18 cellular contexts compared by ENCODE assay signal in the genomic region with DNA sequence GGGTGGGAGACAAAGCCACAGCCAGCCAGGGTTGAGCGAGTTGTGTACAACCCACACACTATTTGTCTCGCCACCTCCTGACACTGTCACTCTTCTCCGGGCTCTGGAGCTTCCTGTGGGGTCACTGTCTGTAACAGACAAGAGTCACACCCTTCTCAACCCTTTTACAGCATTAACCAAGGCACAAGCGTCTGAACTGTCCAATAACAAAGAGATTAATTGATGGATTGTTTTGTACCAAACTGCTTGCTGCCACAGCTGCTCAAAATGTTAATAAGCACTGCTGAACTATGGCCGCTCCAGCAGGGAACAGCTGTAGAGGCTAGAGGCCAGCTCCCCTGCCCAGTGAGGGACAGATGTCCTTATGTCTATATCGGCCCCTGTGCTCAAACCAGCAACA. TPM values are rescaled to one million over a fixed set of nuclear protein-coding genes. Genes with fewer than 3 reads are reported as not detected.
DNase-seq lines count a peak whose midpoint lies in the region; ATAC-seq and TF ChIP-seq lines count a peak whose summit lies in the region.
"Had no signal": no experiment of that assay in that cellular context is flagged by ENCODE, and none has a peak within 500 bp of the region (broad histone marks: within the 10 kb centered on the region; RNA-seq: fewer than 3 reads in every experiment).

No MANE protein-coding gene starts in this region.

- POLR2A ChIA-PET in activated CD8-positive, alpha-beta T cell treated with anti-CD3 and anti-CD28 coated beads for 36 hours (lab: Charles Lee) = no interaction called here
- POLR2A ChIA-PET in activated CD8-positive, alpha-beta T cell treated with anti-CD3 and anti-CD28 coated beads, Interleukin-2, amount 10 ng/mL, durations not matched to agents 7 days and 5 days (lab: Charles Lee) = no interaction called here
- POLR2A ChIA-PET in naive thymus-derived CD4-positive, alpha-beta T cell (lab: Charles Lee) = no interaction called here

- no peak for TF ChIP-seq CTCF in activated CD8-positive, alpha-beta T cell treated with anti-CD3 and anti-CD28 coated beads for 36 hours (IDR thresholded peaks at IDR 0.05)
- no peak for TF ChIP-seq CTCF in brain (conservative IDR thresholded peaks at IDR 0.05)

- no peak overlapping the region for H3K4me3 ChIP-seq in naive thymus-derived CD4-positive, alpha-beta T cell (ENCODE audit: low read length)
- H3K4me3 ChIP-seq: cardiac muscle cell, psoas muscle, thoracic aorta had no signal

- H3K9me3 Mint-ChIP-seq in activated CD8-positive, alpha-beta T cell treated with anti-CD3 and anti-CD28 coated beads for 36 hours = no peaks in the 10 kb centered on the region
- no peaks in the 10 kb centered on the region for H3K9me3 Mint-ChIP-seq in activated CD8-positive, alpha-beta T cell treated with anti-CD3 and anti-CD28 coated beads, Interleukin-2, amount 10 ng/mL, durations not matched to agents 7 days and 5 days (ENCODE audit: insufficient read depth)
- peaks cover 0 to 5% (median 0%) of the 10 kb centered on the region in 5 experiments for H3K9me3 Mint-ChIP-seq in brain
- H3K9me3 Mint-ChIP-seq in naive thymus-derived CD4-positive, alpha-beta T cell = peaks cover 0 to 4% (median 0%) of the 10 kb centered on the region in 11 donors
- H3K9me3 Mint-ChIP-seq: activated naive CD4-positive, alpha-beta T cell treated with anti-CD3 and anti-CD28 coated beads, Interleukin-2, amount 50 U/mL, for 72 hours; memory B cell had no signal

- H3K4me1 Mint-ChIP-seq in activated CD8-positive, alpha-beta T cell treated with anti-CD3 and anti-CD28 coated beads for 36 hours (ENCODE audit: low read depth) = peaks cover 7% of the 10 kb centered on the region
- H3K4me1 Mint-ChIP-seq in activated CD8-positive, alpha-beta T cell treated with anti-CD3 and anti-CD28 coated beads, Interleukin-2, amount 10 ng/mL, durations not matched to agents 7 days and 5 days (ENCODE audit: low read depth) = no peaks in the 10 kb centered on the region
- peaks cover 57% of the 10 kb centered on the region for H3K4me1 Mint-ChIP-seq in brain
- H3K4me1 Mint-ChIP-seq in naive thymus-derived CD4-positive, alpha-beta T cell = peaks cover 0 to 32% (median 12%) of the 10 kb centered on the region in 7 donors

- H3K27ac ChIP-seq in naive thymus-derived CD4-positive, alpha-beta T cell (ENCODE audit: low read depth, low read length) = no peak overlapping the region
- H3K27ac ChIP-seq in temporal lobe (ENCODE audit: low read depth, low read length) = peak overlapping the region; percentile 68
- H3K27ac ChIP-seq: cardiac muscle cell, psoas muscle, thoracic aorta had no signal

- H3K36me3 Mint-ChIP-seq in activated CD8-positive, alpha-beta T cell treated with anti-CD3 and anti-CD28 coated beads for 36 hours (ENCODE audit: low read depth) = no peaks in the 10 kb centered on the region
- no peaks in the 10 kb centered on the region for H3K36me3 Mint-ChIP-seq in activated CD8-positive, alpha-beta T cell treated with anti-CD3 and anti-CD28 coated beads, Interleukin-2, amount 10 ng/mL, durations not matched to agents 7 days and 5 days (ENCODE audit: low read depth)
- no peaks in the 10 kb centered on the region for H3K36me3 Mint-ChIP-seq in brain
- H3K36me3 Mint-ChIP-seq in naive thymus-derived CD4-positive, alpha-beta T cell = peaks cover 0 to 6% (median 0%) of the 10 kb centered on the region in 5 donors
- H3K36me3 Mint-ChIP-seq: activated naive CD4-positive, alpha-beta T cell treated with anti-CD3 and anti-CD28 coated beads, Interleukin-2, amount 50 U/mL, for 72 hours; memory B cell had no signal

- H3K36me3 ChIP-seq in naive thymus-derived CD4-positive, alpha-beta T cell (ENCODE audit: control insufficient read depth in 2 of 3, insufficient read depth in 3 of 3, low read length in 3 of 3) = no peaks in the 10 kb centered on the region
- H3K36me3 ChIP-seq: cardiac muscle cell, thoracic aorta had no signal

- CTCF ChIA-PET in activated CD8-positive, alpha-beta T cell treated with anti-CD3 and anti-CD28 coated beads for 36 hours (lab: Charles Lee) = interaction anchor here (1.4 to 1.9 kb wide), 2 partner anchors 14 to 56 kb away, joined by 5 to 6 read pairs; no protein-coding TSS in a partner anchor
- CTCF ChIA-PET in activated CD8-positive, alpha-beta T cell treated with anti-CD3 and anti-CD28 coated beads, Interleukin-2, amount 10 ng/mL, durations not matched to agents 7 days and 5 days (lab: Charles Lee) = interaction anchor here (1.1 kb wide), 1 partner anchor 56 kb away, joined by 4 read pairs; no protein-coding TSS in a partner anchor
- CTCF ChIA-PET in naive thymus-derived CD4-positive, alpha-beta T cell (lab: Charles Lee) = no interaction called here

- no peak overlapping the region for H3K4me3 Mint-ChIP-seq in activated CD8-positive, alpha-beta T cell treated with anti-CD3 and anti-CD28 coated beads for 36 hours
- no peak overlapping the region for H3K4me3 Mint-ChIP-seq in activated CD8-positive, alpha-beta T cell treated with anti-CD3 and anti-CD28 coated beads, Interleukin-2, amount 10 ng/mL, durations not matched to agents 7 days and 5 days
- peak overlapping the region in 4 of 5 experiments; percentile 11 to 57 (median 35) for H3K4me3 Mint-ChIP-seq in brain
- H3K4me3 Mint-ChIP-seq in naive thymus-derived CD4-positive, alpha-beta T cell = peak overlapping the region in 2 of 10 donors; percentile 4 to 29
- H3K4me3 Mint-ChIP-seq: memory B cell had no signal

- DNase-seq in activated CD8-positive, alpha-beta T cell treated with anti-CD3 and anti-CD28 coated beads for 36 hours = peak; percentile 2
- no peak for DNase-seq in activated CD8-positive, alpha-beta T cell treated with anti-CD3 and anti-CD28 coated beads, Interleukin-2, amount 10 ng/mL, durations not matched to agents 7 days and 5 days
- DNase-seq in naive thymus-derived CD4-positive, alpha-beta T cell = no peak
- DNase-seq in DMS79 (lab: John Stamatoyannopoulos, UW) = no peak
- no peak for DNase-seq in stimulated activated CD4-positive, alpha-beta T cell treated with anti-CD3 and anti-CD28 coated beads, Interleukin-15, amount 100 ng/mL, for 24 hours
- DNase-seq: COR-L47, GF-D8, NCI-H2081 treated with DMSO at 0.1 percent for 48 hours, psoas muscle had no signal

- no peaks in the 10 kb centered on the region for H3K9me3 ChIP-seq in naive thymus-derived CD4-positive, alpha-beta T cell (ENCODE audit: control insufficient read depth in 2 of 3, low read length in 3 of 3)
- H3K9me3 ChIP-seq: psoas muscle, thoracic aorta had no signal

- no peak overlapping the region for H3K27ac Mint-ChIP-seq in activated CD8-positive, alpha-beta T cell treated with anti-CD3 and anti-CD28 coated beads for 36 hours
- no peak overlapping the region for H3K27ac Mint-ChIP-seq in activated CD8-positive, alpha-beta T cell treated with anti-CD3 and anti-CD28 coated beads, Interleukin-2, amount 10 ng/mL, durations not matched to agents 7 days and 5 days
- peak overlapping the region; percentile 84 to 93 (median 89) for H3K27ac Mint-ChIP-seq in brain
- H3K27ac Mint-ChIP-seq in naive thymus-derived CD4-positive, alpha-beta T cell = peak overlapping the region in 2 of 9 donors; percentile 53 to 87
- H3K27ac Mint-ChIP-seq: activated naive CD4-positive, alpha-beta T cell treated with anti-CD3 and anti-CD28 coated beads, Interleukin-2, amount 50 U/mL, for 72 hours; memory B cell had no signal

- intact Hi-C loops in activated CD8-positive, alpha-beta T cell treated with anti-CD3 and anti-CD28 coated beads for 36 hours (cut with micrococcal nuclease) = no loop called here
- intact Hi-C loops in naive thymus-derived CD4-positive, alpha-beta T cell (cut with micrococcal nuclease) = no loop called here

- peaks cover 8% of the 10 kb centered on the region for H3K27me3 Mint-ChIP-seq in activated CD8-positive, alpha-beta T cell treated with anti-CD3 and anti-CD28 coated beads for 36 hours
- H3K27me3 Mint-ChIP-seq in activated CD8-positive, alpha-beta T cell treated with anti-CD3 and anti-CD28 coated beads, Interleukin-2, amount 10 ng/mL, durations not matched to agents 7 days and 5 days (ENCODE audit: low read depth) = peaks cover 14% of the 10 kb centered on the region
- no peaks in the 10 kb centered on the region for H3K27me3 Mint-ChIP-seq in brain
- peaks cover 12 to 29% (median 18%) of the 10 kb centered on the region in 5 donors for H3K27me3 Mint-ChIP-seq in naive thymus-derived CD4-positive, alpha-beta T cell

- H3K4me1 ChIP-seq in naive thymus-derived CD4-positive, alpha-beta T cell (ENCODE audit: control insufficient read depth in 2 of 2, insufficient read depth in 2 of 2, low read length in 2 of 2) = no peaks in the 10 kb centered on the region
- H3K4me1 ChIP-seq: psoas muscle had no signal

- no peaks in the 10 kb centered on the region for H3K27me3 ChIP-seq in naive thymus-derived CD4-positive, alpha-beta T cell (ENCODE audit: control insufficient read depth in 2 of 2, insufficient read depth in 2 of 2, low read length in 2 of 2)
- H3K27me3 ChIP-seq: cardiac muscle cell had no signal

- peak; percentile 37 for ATAC-seq in activated CD8-positive, alpha-beta T cell treated with anti-CD3 and anti-CD28 coated beads for 36 hours
- no peak for ATAC-seq in activated CD8-positive, alpha-beta T cell treated with anti-CD3 and anti-CD28 coated beads, Interleukin-2, amount 10 ng/mL, durations not matched to agents 7 days and 5 days
- peak; percentile 36 for ATAC-seq in naive thymus-derived CD4-positive, alpha-beta T cell
- no peak for ATAC-seq in GM19035 (IDR thresholded peaks at IDR 0.05; ENCODE audit: unreplicated experiment)

RNA-seq across cellular contexts. Expression of gene HYDIN, which starts 25.2 kb away (rescaled TPM):
- not detected for total RNA-seq in activated CD8-positive, alpha-beta T cell treated with anti-CD3 and anti-CD28 coated beads for 36 hours
- total RNA-seq in activated CD8-positive, alpha-beta T cell treated with anti-CD3 and anti-CD28 coated beads, Interleukin-2, amount 10 ng/mL, durations not matched to agents 7 days and 5 days = not detected
- polyA plus RNA-seq in brain (ENCODE audit: insufficient read depth, low read depth, low replicate concordance) = 4.6 TPM
- under 1 TPM in 3 of 5 experiments, not detected in 2; 0.13 to 0.89 (median 0.32) TPM for total RNA-seq in naive thymus-derived CD4-positive, alpha-beta T cell
- not detected for polyA plus RNA-seq in naive thymus-derived CD4-positive, alpha-beta T cell
- total RNA-seq in temporal lobe = 15.7 TPM
- total RNA-seq: A673; T-helper 2 cell treated with Interferon-gamma antibody and Interleukin-4, amounts not matched to agents 100 ng/mL and 5 ng/mL, for 36 hours had no signal

RNA-seq across cellular contexts. Expression of gene CMTR2, which starts 33.5 kb away (rescaled TPM):
- total RNA-seq in activated CD8-positive, alpha-beta T cell treated with anti-CD3 and anti-CD28 coated beads for 36 hours = 10 to 100 TPM; 16.6 to 19.3 TPM
- total RNA-seq in activated CD8-positive, alpha-beta T cell treated with anti-CD3 and anti-CD28 coated beads, Interleukin-2, amount 10 ng/mL, durations not matched to agents 7 days and 5 days = 10 to 100 TPM; 15.8 to 18.5 TPM
- polyA plus RNA-seq in brain (ENCODE audit: insufficient read depth, low read depth, low replicate concordance) = 4.3 TPM
- total RNA-seq in naive thymus-derived CD4-positive, alpha-beta T cell = 10 to 100 TPM in 4 of 5 experiments, 1 to 10 TPM in 1; 8.0 to 28.2 (median 22.3) TPM
- polyA plus RNA-seq in naive thymus-derived CD4-positive, alpha-beta T cell = 10 to 100 TPM; 19.5 to 28.8 TPM
- 24.6 TPM for total RNA-seq in temporal lobe

Comparison
In these comparisons a context has a peak if more than half of its experiments do, and no peak if none do; other contexts are left out.
1. ATAC-seq: peak in activated CD8-positive, alpha-beta T cell treated with anti-CD3 and anti-CD28 coated beads for 36 hours (single experiment) and naive thymus-derived CD4-positive, alpha-beta T cell (single experiment); none in activated CD8-positive, alpha-beta T cell treated with anti-CD3 and anti-CD28 coated beads, Interleukin-2, amount 10 ng/mL, durations not matched to agents 7 days and 5 days (single experiment) and GM19035 (single experiment).
2. H3K27ac Mint-ChIP-seq: peak in brain (5 of 5); none in activated CD8-positive, alpha-beta T cell treated with anti-CD3 and anti-CD28 coated beads for 36 hours (single experiment) and activated CD8-positive, alpha-beta T cell treated with anti-CD3 and anti-CD28 coated beads, Interleukin-2, amount 10 ng/mL, durations not matched to agents 7 days and 5 days (single experiment).
3. H3K4me3 Mint-ChIP-seq: peak in brain (4 of 5); none in activated CD8-positive, alpha-beta T cell treated with anti-CD3 and anti-CD28 coated beads for 36 hours (single experiment) and activated CD8-positive, alpha-beta T cell treated with anti-CD3 and anti-CD28 coated beads, Interleukin-2, amount 10 ng/mL, durations not matched to agents 7 days and 5 days (single experiment).